Comparison of ENCODE assay signal across 27 cellular contexts in genomic region chr1:205205055-205205454, GRCh38. TPM values are rescaled to one million over a fixed set of nuclear protein-coding genes. Genes with fewer than 3 reads are reported as not detected.
DNase-seq lines count a peak whose midpoint lies in the region; ATAC-seq, FAIRE-seq and TF ChIP-seq lines count a peak whose summit lies in the region.
"Had no signal": no experiment of that assay in that cellular context is flagged by ENCODE, and none has a peak within 500 bp of the region (broad histone marks: within the 10 kb centered on the region; RNA-seq: fewer than 3 reads in every experiment).

No MANE protein-coding gene starts in this region.

- peaks cover 21% of the 10 kb centered on the region for H3K36me3 Mint-ChIP-seq in activated T-helper 2 cell treated with anti-CD3 and anti-CD28 coated beads, Interferon-gamma antibody, Interleukin-2, Interleukin-4, amounts not matched to agents 10 μg/mL and 5 μg/mL and 100 μg/mL, durations not matched to agents 14 hours and 24 hours and 36 hours (ENCODE audit: low read depth)
- H3K36me3 Mint-ChIP-seq: memory B cell had no signal

- no peak overlapping the region for H3K18ac ChIP-seq in mesenchymal stem cell (ENCODE audit: low read depth in 1 of 2, low read length in 2 of 2)

- H3K4me2 ChIP-seq in mesenchymal stem cell (ENCODE audit: low read length, poor library complexity, severe bottlenecking): no peak overlapping the region

- peaks cover 45% of the 10 kb centered on the region for H3K4me1 Mint-ChIP-seq in activated T-helper 2 cell treated with anti-CD3 and anti-CD28 coated beads, Interferon-gamma antibody, Interleukin-2, Interleukin-4, amounts not matched to agents 10 μg/mL and 5 μg/mL and 100 μg/mL, durations not matched to agents 14 hours and 24 hours and 36 hours (ENCODE audit: low read depth)

- H3K9me3 ChIP-seq in mesenchymal stem cell (ENCODE audit: control insufficient read depth, low read length) (no peaks in the 10 kb centered on the region), Peyer's patch (no peaks in the 10 kb centered on the region)
- H3K9me3 ChIP-seq: heart left ventricle, neutrophil, upper lobe of right lung had no signal

- H2AFZ ChIP-seq in mesenchymal stem cell (ENCODE audit: low read depth, low read length): no peak overlapping the region

- H3K14ac ChIP-seq in mesenchymal stem cell (ENCODE audit: low read length in 2 of 2): no peak overlapping the region

- H2BK12ac ChIP-seq in mesenchymal stem cell (ENCODE audit: low read length in 2 of 2): no peak overlapping the region

- no peak overlapping the region for H3K4ac ChIP-seq in mesenchymal stem cell (ENCODE audit: low read depth in 1 of 2, low read length in 2 of 2)

- H2AK5ac ChIP-seq in mesenchymal stem cell (ENCODE audit: low read length, severe bottlenecking): no peak overlapping the region

- no peaks in the 10 kb centered on the region for H3K36me3 ChIP-seq in mesenchymal stem cell (ENCODE audit: control insufficient read depth in 1 of 2, insufficient read depth in 2 of 2, low read depth in 1 of 2, low read length in 2 of 2)
- no peaks in the 10 kb centered on the region for H3K36me3 ChIP-seq in Peyer's patch
- H3K36me3 ChIP-seq: heart left ventricle, neutrophil, upper lobe of right lung had no signal

- no peak for ATAC-seq in GM18909 (IDR thresholded peaks at IDR 0.05; ENCODE audit: poor library complexity, unreplicated experiment)
- ATAC-seq: GM12878, heart left ventricle, upper lobe of right lung had no signal

- H2BK120ac ChIP-seq in mesenchymal stem cell (ENCODE audit: low read depth, low read length): no peak overlapping the region

- peak overlapping the region; percentile 26 for H3K27ac Mint-ChIP-seq in activated T-helper 2 cell treated with anti-CD3 and anti-CD28 coated beads, Interferon-gamma antibody, Interleukin-2, Interleukin-4, amounts not matched to agents 10 μg/mL and 5 μg/mL and 100 μg/mL, durations not matched to agents 14 hours and 24 hours and 36 hours
- H3K27ac Mint-ChIP-seq: B cell, memory B cell had no signal

- H3K79me1 ChIP-seq in mesenchymal stem cell (replicated peaks; ENCODE audit: low read length, poor library complexity, severe bottlenecking): peaks cover 14% of the 10 kb centered on the region

- H3K9me3 Mint-ChIP-seq in activated T-helper 2 cell treated with anti-CD3 and anti-CD28 coated beads, Interferon-gamma antibody, Interleukin-2, Interleukin-4, amounts not matched to agents 10 μg/mL and 5 μg/mL and 100 μg/mL, durations not matched to agents 14 hours and 24 hours and 36 hours: no peaks in the 10 kb centered on the region
- H3K9me3 Mint-ChIP-seq: memory B cell had no signal

- H3K4me3 ChIP-seq in mesenchymal stem cell (ENCODE audit: insufficient read depth in 1 of 2, low read depth in 1 of 2, low read length in 2 of 2) (no peak overlapping the region), Peyer's patch (no peak overlapping the region)
- H3K4me3 ChIP-seq: GM12878, heart left ventricle, skin epidermis, upper lobe of right lung had no signal

- peaks cover 8% of the 10 kb centered on the region for H3K4me1 ChIP-seq in mesenchymal stem cell (ENCODE audit: control insufficient read depth, insufficient read depth, low read depth, low read length)
- H3K4me1 ChIP-seq in Peyer's patch: peaks cover 0 to 6% (median 0%) of the 10 kb centered on the region in 4 donors

- H3K27me3 Mint-ChIP-seq in activated T-helper 2 cell treated with anti-CD3 and anti-CD28 coated beads, Interferon-gamma antibody, Interleukin-2, Interleukin-4, amounts not matched to agents 10 μg/mL and 5 μg/mL and 100 μg/mL, durations not matched to agents 14 hours and 24 hours and 36 hours (ENCODE audit: low read depth): no peaks in the 10 kb centered on the region
- H3K27me3 Mint-ChIP-seq: B cell, memory B cell had no signal

- H2BK5ac ChIP-seq in mesenchymal stem cell (ENCODE audit: low read depth, low read length, poor library complexity, severe bottlenecking): no peak overlapping the region

- no peak for TF ChIP-seq POLR2A in GM12892 (IDR thresholded peaks at IDR 0.05; ENCODE audit: low read depth, low read length)
- TF ChIP-seq POLR2A in Peyer's patch (IDR thresholded peaks at IDR 0.05): no peak

- H2BK15ac ChIP-seq in mesenchymal stem cell (ENCODE audit: low read depth, poor library complexity, severe bottlenecking): no peak overlapping the region

- DNase-seq in AG20443 (ENCODE audit: low spot score) (peak; percentile 47), GM03348 (ENCODE audit: low spot score) (peak; percentile 35), mesenchymal stem cell (peak; percentile 32), GM12892 (ENCODE audit: insufficient read length) (no peak), Peyer's patch (no peak), GF-D8 (lab: John Stamatoyannopoulos, UW) (no peak)
- no peak for DNase-seq in activated T-helper 2 cell treated with anti-CD3 and anti-CD28 coated beads, Interferon-gamma antibody, Interleukin-2, Interleukin-4, amounts not matched to agents 10 μg/mL and 5 μg/mL and 100 μg/mL, durations not matched to agents 14 hours and 24 hours and 36 hours (ENCODE audit: low spot score)
- DNase-seq: activated CD4-positive, CD25-positive, alpha-beta regulatory T cell; activated T-cell treated with anti-CD3 and anti-CD28 coated beads, Interleukin-2, amount 50 U/mL, for 48 hours; cerebellar nuclear complex; DMS79; H7; heart left ventricle; NCI-H1092; NCI-H187 treated with DMSO at 0.1 percent for 48 hours; NCI-H2227 treated with DMSO at 0.1 percent for 48 hours; NCI-H748 treated with DMSO at 0.1 percent for 48 hours; stimulated activated CD4-positive, alpha-beta T cell treated with anti-CD3 and anti-CD28 coated beads, Interleukin-1b, Interleukin-23, amount 100 ng/mL, for 48 hours; T-helper 9 cell; upper lobe of right lung had no signal

- no peak overlapping the region for H3K4me3 Mint-ChIP-seq in activated T-helper 2 cell treated with anti-CD3 and anti-CD28 coated beads, Interferon-gamma antibody, Interleukin-2, Interleukin-4, amounts not matched to agents 10 μg/mL and 5 μg/mL and 100 μg/mL, durations not matched to agents 14 hours and 24 hours and 36 hours (ENCODE audit: low read depth)
- H3K4me3 Mint-ChIP-seq: B cell, memory B cell had no signal

- H3K27me3 ChIP-seq in mesenchymal stem cell (ENCODE audit: control insufficient read depth in 1 of 2, insufficient read depth in 1 of 2, low read length in 2 of 2): no peaks in the 10 kb centered on the region
- H3K27me3 ChIP-seq in Peyer's patch: no peaks in the 10 kb centered on the region
- H3K27me3 ChIP-seq: heart left ventricle, neutrophil, upper lobe of right lung had no signal

- intact Hi-C loops in activated T-helper 2 cell treated with anti-CD3 and anti-CD28 coated beads, Interferon-gamma antibody, Interleukin-2, Interleukin-4, amounts not matched to agents 10 μg/mL and 5 μg/mL and 100 μg/mL, durations not matched to agents 14 hours and 24 hours and 36 hours (cut with micrococcal nuclease): loop anchor here (2.0 to 10.0 kb wide), 2 partner anchors 18 to 790 kb away; partner anchors contain the start of gene PPP1R15B

- no peak overlapping the region for H3K27ac ChIP-seq in mesenchymal stem cell (ENCODE audit: low read length, poor library complexity, severe bottlenecking)
- H3K27ac ChIP-seq in Peyer's patch: no peak overlapping the region
- H3K27ac ChIP-seq: heart left ventricle, neutrophil, skin epidermis, upper lobe of right lung had no signal

- no peak for FAIRE-seq in GM12892 (lab: Jason Lieb, UNC)
- FAIRE-seq: endothelial cell of umbilical vein, GM12878 had no signal

- no peak overlapping the region for H4K8ac ChIP-seq in mesenchymal stem cell (ENCODE audit: low read length)

- H3K23ac ChIP-seq in mesenchymal stem cell (ENCODE audit: low read length in 2 of 2): no peak overlapping the region

- H3K9ac ChIP-seq in mesenchymal stem cell (ENCODE audit: low read length): peak overlapping the region; percentile 38

- H4K91ac ChIP-seq in mesenchymal stem cell (ENCODE audit: low read length): no peak overlapping the region

- TF ChIP-seq CTCF in Peyer's patch (IDR thresholded peaks at IDR 0.05): no peak

RNA-seq across cellular contexts. Expression of gene DSTYK, which starts 6.4 kb away (rescaled TPM):
- 27.3 and 28.6 TPM in 2 replicates for total RNA-seq in activated T-helper 2 cell treated with anti-CD3 and anti-CD28 coated beads, Interferon-gamma antibody, Interleukin-2, Interleukin-4, amounts not matched to agents 10 μg/mL and 5 μg/mL and 100 μg/mL, durations not matched to agents 14 hours and 24 hours and 36 hours
- 8.1 TPM for polyA plus RNA-seq in mesenchymal stem cell (2013, experiment 1 of 2)
- polyA plus RNA-seq in mesenchymal stem cell (2013, experiment 2 of 2): 8.0 TPM
- 2.0 TPM for polyA plus RNA-seq in GM12892 (2012; ENCODE audit: missing spikeins)
- 10 to 100 TPM in 1 of 4 donors, 1 to 10 TPM in 3; 3.5 to 11.6 (median 6.8) TPM for total RNA-seq in Peyer's patch

RNA-seq across cellular contexts. Expression of gene TMCC2, which starts 22.7 kb away (rescaled TPM):
- total RNA-seq in activated T-helper 2 cell treated with anti-CD3 and anti-CD28 coated beads, Interferon-gamma antibody, Interleukin-2, Interleukin-4, amounts not matched to agents 10 μg/mL and 5 μg/mL and 100 μg/mL, durations not matched to agents 14 hours and 24 hours and 36 hours: 13.4 and 14.0 TPM in 2 replicates
- 1.8 TPM for polyA plus RNA-seq in mesenchymal stem cell (2013, experiment 1 of 2)
- 1.8 TPM for polyA plus RNA-seq in mesenchymal stem cell (2013, experiment 2 of 2)
- 1.1 TPM for polyA plus RNA-seq in GM12892 (2012; ENCODE audit: missing spikeins)
- total RNA-seq in Peyer's patch: 1 to 10 TPM in 2 of 4 donors, under 1 TPM in 2; 0.53 to 4.1 (median 1.1) TPM

Comparison
In these comparisons a context has a peak if more than half of its experiments do, and no peak if none do; other contexts are left out.
1. DNase-seq: peak in AG20443 (single experiment), GM03348 (single experiment) and mesenchymal stem cell (single experiment); none in activated T-helper 2 cell treated with anti-CD3 and anti-CD28 coated beads, Interferon-gamma antibody, Interleukin-2, Interleukin-4, amounts not matched to agents 10 μg/mL and 5 μg/mL and 100 μg/mL, durations not matched to agents 14 hours and 24 hours and 36 hours (single experiment), GM12892 (single experiment), Peyer's patch (0 of 3) and GF-D8 (single experiment).